Comparison of ENCODE assay signal across 18 cellular contexts in genomic region chr3:3281024-3281423, GRCh38.
DNase-seq lines count a peak whose midpoint lies in the region; ATAC-seq and TF ChIP-seq lines count a peak whose summit lies in the region.
"Had no signal": no experiment of that assay in that cellular context is flagged by ENCODE, and none has a peak within 500 bp of the region (broad histone marks: within the 10 kb centered on the region; RNA-seq: fewer than 3 reads in every experiment).

No MANE protein-coding gene starts in this region.

- peak; percentile 64 for ATAC-seq in GM18870 (IDR thresholded peaks at IDR 0.05; ENCODE audit: unreplicated experiment)
- ATAC-seq in GM21528 (IDR thresholded peaks at IDR 0.05; ENCODE audit: low FRiP score, unreplicated experiment): peak; percentile 77
- peak; percentile 51 for ATAC-seq in HG03025 (IDR thresholded peaks at IDR 0.05; ENCODE audit: low FRiP score, unreplicated experiment)
- ATAC-seq in HG03571 (IDR thresholded peaks at IDR 0.05; ENCODE audit: unreplicated experiment): peak; percentile 51
- ATAC-seq in HG03342 (IDR thresholded peaks at IDR 0.05; ENCODE audit: unreplicated experiment): no peak
- ATAC-seq: foreskin keratinocyte, left ventricle myocardium superior, WTC11 had no signal

- no peak overlapping the region for H3K9ac ChIP-seq in colonic mucosa (ENCODE audit: low read depth in 2 of 2, low read length in 2 of 2)

- no peaks in the 10 kb centered on the region for H3K4me1 ChIP-seq in colonic mucosa
- H3K4me1 ChIP-seq: ascending aorta, foreskin keratinocyte had no signal

- DNase-seq in NCI-H1105 treated with DMSO at 0.1 percent for 48 hours (lab: John Stamatoyannopoulos, UW): no peak
- no peak for DNase-seq in HK-2 (ENCODE audit: unreplicated experiment)
- no peak for DNase-seq in colonic mucosa
- DNase-seq: activated gamma-delta T cell; foreskin keratinocyte; KG1; left ventricle myocardium superior; NCI-H1417 treated with DMSO at 0.1 percent for 48 hours; NCI-H345; NK-92 treated with Interleukin-12 subunit alpha and Interleukin-12 subunit beta, amount 100 ng/mL, for 24 hours; stimulated activated CD4-positive, alpha-beta T cell treated with anti-CD3 and anti-CD28 coated beads, Interleukin-4, amount 100 ng/mL, for 24 hours had no signal

- no peak for TF ChIP-seq CTCF in colonic mucosa (IDR thresholded peaks at IDR 0.05)

- H3K36me3 ChIP-seq in colonic mucosa: no peaks in the 10 kb centered on the region
- H3K36me3 ChIP-seq: ascending aorta had no signal

- H3K9me3 ChIP-seq in colonic mucosa: no peaks in the 10 kb centered on the region
- H3K9me3 ChIP-seq: ascending aorta had no signal

- intact Hi-C loops in colonic mucosa (cut with DNase I): no loop called here

- no peak overlapping the region for H3K4me3 ChIP-seq in colonic mucosa
- H3K4me3 ChIP-seq: ascending aorta had no signal

- H3K27me3 ChIP-seq in colonic mucosa: no peaks in the 10 kb centered on the region
- H3K27me3 ChIP-seq: ascending aorta, foreskin keratinocyte had no signal

- no peak overlapping the region for H3K27ac ChIP-seq in colonic mucosa
- H3K27ac ChIP-seq: ascending aorta, foreskin keratinocyte had no signal
